Comparison of ENCODE assay signal across 19 cellular contexts in the genomic region with DNA sequence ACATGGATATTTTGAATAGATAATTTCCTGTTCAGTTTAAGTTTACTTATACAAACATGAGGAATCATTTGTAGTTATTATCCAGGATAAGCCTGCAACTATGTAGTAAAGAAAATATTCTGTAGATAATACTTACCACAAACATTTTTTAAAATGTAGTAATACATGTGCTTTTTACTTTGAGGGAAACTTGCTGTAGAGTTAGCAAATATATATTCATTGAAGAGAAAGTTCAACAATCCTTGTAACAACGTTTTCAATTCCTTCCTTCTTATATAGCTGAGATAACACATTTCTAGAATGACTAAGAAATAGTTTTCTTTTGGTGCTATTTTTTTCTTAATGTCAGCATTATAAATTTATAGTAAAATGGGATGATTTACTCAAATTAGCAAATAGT.
"Had no signal": no experiment of that assay in that cellular context is flagged by ENCODE, and none has a peak within 500 bp of the region (broad histone marks: within the 10 kb centered on the region; RNA-seq: fewer than 3 reads in every experiment).

No MANE protein-coding gene starts in this region.

- DNase-seq: activated CD4-positive, alpha-beta T cell treated with anti-CD3 and anti-CD28 coated beads, Interleukin-2, amount 50 U/mL, for 4 hours; activated CD8-positive, alpha-beta memory T cell treated with anti-CD3 and anti-CD28 coated beads, Interleukin-2, amount 10 ng/mL, durations not matched to agents 7 days and 5 days; activated effector memory CD4-positive, alpha-beta T cell treated with anti-CD3 and anti-CD28 coated beads, Interleukin-2, amount 50 U/mL, for 16 hours; activated T-cell treated with anti-CD3 and anti-CD28 coated beads, Interleukin-2, amount 50 U/mL, for 4 hours; aorta; colonic mucosa; effector CD8-positive, alpha-beta T cell; hypothalamus; left colon; naive thymus-derived CD4-positive, alpha-beta T cell; spleen; stimulated activated CD4-positive, alpha-beta T cell treated with anti-CD3 and anti-CD28 coated beads, Interleukin-1b, Interleukin-23, amount 100 ng/mL, for 48 hours; stimulated activated naive B cell treated with anti-CD40 and anti-IgM and Interleukin-4, amounts not matched to agents 10 μg/mL and 1 μg/mL and 100 μg/mL, for 72 hours; T-helper 2 cell had no signal

- H3K27ac Mint-ChIP-seq: activated CD8-positive, alpha-beta memory T cell treated with anti-CD3 and anti-CD28 coated beads, Interleukin-2, amount 10 ng/mL, durations not matched to agents 7 days and 5 days; activated naive CD4-positive, alpha-beta T cell treated with anti-CD3 and anti-CD28 coated beads, Interleukin-2, amount 50 U/mL, for 72 hours; naive thymus-derived CD4-positive, alpha-beta T cell; stimulated activated naive B cell treated with anti-CD40 and anti-IgM and Interleukin-4, amounts not matched to agents 10 μg/mL and 1 μg/mL and 100 μg/mL, for 72 hours had no signal

- H3K4me1 Mint-ChIP-seq: activated CD8-positive, alpha-beta memory T cell treated with anti-CD3 and anti-CD28 coated beads, Interleukin-2, amount 10 ng/mL, durations not matched to agents 7 days and 5 days; naive thymus-derived CD4-positive, alpha-beta T cell; stimulated activated naive B cell treated with anti-CD40 and anti-IgM and Interleukin-4, amounts not matched to agents 10 μg/mL and 1 μg/mL and 100 μg/mL, for 72 hours had no signal

- H3K27me3 ChIP-seq: cardiac muscle cell, colonic mucosa, right atrium auricular region, spleen, tibial nerve had no signal

- H3K9me3 ChIP-seq: colonic mucosa, spleen, tibial nerve had no signal

- H3K27me3 Mint-ChIP-seq: activated CD8-positive, alpha-beta memory T cell treated with anti-CD3 and anti-CD28 coated beads, Interleukin-2, amount 10 ng/mL, durations not matched to agents 7 days and 5 days; naive thymus-derived CD4-positive, alpha-beta T cell; stimulated activated naive B cell treated with anti-CD40 and anti-IgM and Interleukin-4, amounts not matched to agents 10 μg/mL and 1 μg/mL and 100 μg/mL, for 72 hours had no signal

- H3K4me3 Mint-ChIP-seq: activated CD8-positive, alpha-beta memory T cell treated with anti-CD3 and anti-CD28 coated beads, Interleukin-2, amount 10 ng/mL, durations not matched to agents 7 days and 5 days; activated T-cell treated with anti-CD3 and anti-CD28 coated beads, Interleukin-2, amount 50 U/mL, for 4 hours; naive thymus-derived CD4-positive, alpha-beta T cell; stimulated activated naive B cell treated with anti-CD40 and anti-IgM and Interleukin-4, amounts not matched to agents 10 μg/mL and 1 μg/mL and 100 μg/mL, for 72 hours had no signal

- ATAC-seq: activated CD4-positive, CD25-positive, alpha-beta regulatory T cell treated with anti-CD3 and anti-CD28 coated beads, Interleukin-2, amount 50 U/mL, for 24 hours; activated CD8-positive, alpha-beta memory T cell treated with anti-CD3 and anti-CD28 coated beads, Interleukin-2, amount 10 ng/mL, durations not matched to agents 7 days and 5 days; activated naive CD4-positive, alpha-beta T cell treated with anti-CD3 and anti-CD28 coated beads, Interleukin-2, amount 50 U/mL, for 72 hours; activated T-cell treated with anti-CD3 and anti-CD28 coated beads, Interleukin-2, amount 50 U/mL, for 4 hours; left colon; naive thymus-derived CD4-positive, alpha-beta T cell; stimulated activated naive B cell treated with anti-CD40 and anti-IgM and Interleukin-4, amounts not matched to agents 10 μg/mL and 1 μg/mL and 100 μg/mL, for 72 hours had no signal

- H3K27ac ChIP-seq: cardiac muscle cell, colonic mucosa, right atrium auricular region, spleen, tibial nerve had no signal

- H3K4me1 ChIP-seq: colonic mucosa, right atrium auricular region, spleen, tibial nerve had no signal

- H3K36me3 ChIP-seq: cardiac muscle cell, colonic mucosa, right atrium auricular region, spleen, tibial nerve had no signal

- H3K36me3 Mint-ChIP-seq: activated CD8-positive, alpha-beta memory T cell treated with anti-CD3 and anti-CD28 coated beads, Interleukin-2, amount 10 ng/mL, durations not matched to agents 7 days and 5 days; activated naive CD4-positive, alpha-beta T cell treated with anti-CD3 and anti-CD28 coated beads, Interleukin-2, amount 50 U/mL, for 72 hours; naive thymus-derived CD4-positive, alpha-beta T cell; stimulated activated naive B cell treated with anti-CD40 and anti-IgM and Interleukin-4, amounts not matched to agents 10 μg/mL and 1 μg/mL and 100 μg/mL, for 72 hours had no signal

- H3K4me3 ChIP-seq: cardiac muscle cell, colonic mucosa, right atrium auricular region, spleen, tibial nerve had no signal
